Comparison of ENCODE assay signal across 15 cellular contexts in genomic region chr9:133321411-133321935, GRCh38. TPM values are rescaled to one million over a fixed set of nuclear protein-coding genes. Genes with fewer than 3 reads are reported as not detected.
DNase-seq lines count a peak whose midpoint lies in the region; TF ChIP-seq lines count a peak whose summit lies in the region.
"Had no signal": no experiment of that assay in that cellular context is flagged by ENCODE, and none has a peak within 500 bp of the region (broad histone marks: within the 10 kb centered on the region; RNA-seq: fewer than 3 reads in every experiment).

No MANE protein-coding gene starts in this region.

- WGBS in endodermal cell (ENCODE audit: insufficient coverage in 1 of 2, insufficient read length in 1 of 2), 2 experiments, result 90 to 92% methylated on average over 10 to 13 of the region's 13 CpGs

- H3K36me3 Mint-ChIP-seq in activated CD4-positive, alpha-beta T cell treated with anti-CD3 and anti-CD28 coated beads, Interleukin-2, amount 10 ng/mL, durations not matched to agents 7 days and 5 days (ENCODE audit: low read depth), result no peaks in the 10 kb centered on the region
- peaks cover 2% of the 10 kb centered on the region for H3K36me3 Mint-ChIP-seq in endodermal cell (ENCODE audit: low read depth)
- H3K36me3 Mint-ChIP-seq: CD14-positive monocyte; CD8-positive, alpha-beta T cell had no signal

- H3K27ac ChIP-seq in endodermal cell (ENCODE audit: low read depth, low read length), result no peak overlapping the region
- no peak overlapping the region for H3K27ac ChIP-seq in breast epithelium
- H3K27ac ChIP-seq: 22Rv1, HL-60 had no signal

- no peaks in the 10 kb centered on the region for H3K27me3 Mint-ChIP-seq in activated CD4-positive, alpha-beta T cell treated with anti-CD3 and anti-CD28 coated beads, Interleukin-2, amount 10 ng/mL, durations not matched to agents 7 days and 5 days
- H3K27me3 Mint-ChIP-seq in endodermal cell (ENCODE audit: insufficient read depth), result peaks cover 13% of the 10 kb centered on the region

- TF ChIP-seq POLR2A in breast epithelium (IDR thresholded peaks at IDR 0.05), result no peak

- DNase-seq in activated CD4-positive, alpha-beta T cell treated with anti-CD3 and anti-CD28 coated beads, Interleukin-2, amount 10 ng/mL, durations not matched to agents 7 days and 5 days, result peak; percentile 4
- no peak for DNase-seq in activated CD4-positive, alpha-beta T cell treated with anti-CD3 and anti-CD28 coated beads, Interleukin-2, amount 50 U/mL, for 1 hour
- DNase-seq in endodermal cell (peak; percentile 23), mesenteric fat pad (ENCODE audit: low spot score) (peak; percentile 67), ureter (ENCODE audit: low spot score) (peak; percentile 33), EL (no peak), breast epithelium (ENCODE audit: low spot score in 2 of 2) (no peak)
- DNase-seq: CD8-positive, alpha-beta T cell; COR-L47; DMS153; DND-41; GF-D8 had no signal

- H3K9me3 ChIP-seq in endodermal cell (ENCODE audit: control insufficient read depth, low read length) (peaks cover 6% of the 10 kb centered on the region), breast epithelium (no peaks in the 10 kb centered on the region)

- H3K4me1 ChIP-seq in endodermal cell (ENCODE audit: control insufficient read depth, insufficient read depth, low read length) (no peaks in the 10 kb centered on the region), breast epithelium (no peaks in the 10 kb centered on the region)

- TF ChIP-seq CTCF in endodermal cell (conservative IDR thresholded peaks at IDR 0.05) (no peak), breast epithelium (IDR thresholded peaks at IDR 0.05) (no peak)

- H3K4me3 ChIP-seq in endodermal cell (ENCODE audit: low read length), result no peak overlapping the region
- H3K4me3 ChIP-seq in breast epithelium, result no peak overlapping the region

- no peaks in the 10 kb centered on the region for H3K9me3 Mint-ChIP-seq in activated CD4-positive, alpha-beta T cell treated with anti-CD3 and anti-CD28 coated beads, Interleukin-2, amount 10 ng/mL, durations not matched to agents 7 days and 5 days
- peaks cover 28% of the 10 kb centered on the region for H3K9me3 Mint-ChIP-seq in endodermal cell
- H3K9me3 Mint-ChIP-seq: CD8-positive, alpha-beta T cell had no signal

- no peak overlapping the region for H3K27ac Mint-ChIP-seq in activated CD4-positive, alpha-beta T cell treated with anti-CD3 and anti-CD28 coated beads, Interleukin-2, amount 10 ng/mL, durations not matched to agents 7 days and 5 days
- H3K27ac Mint-ChIP-seq in endodermal cell, result no peak overlapping the region
- H3K27ac Mint-ChIP-seq: CD14-positive monocyte; CD8-positive, alpha-beta T cell had no signal

- H3K36me3 ChIP-seq in endodermal cell (ENCODE audit: control insufficient read depth, insufficient read depth, low read length) (no peaks in the 10 kb centered on the region), breast epithelium (no peaks in the 10 kb centered on the region)

- H3K9ac ChIP-seq in endodermal cell (ENCODE audit: extremely low read depth, low read length, poor library complexity, severe bottlenecking), result no peak overlapping the region

- H3K4me1 Mint-ChIP-seq in activated CD4-positive, alpha-beta T cell treated with anti-CD3 and anti-CD28 coated beads, Interleukin-2, amount 10 ng/mL, durations not matched to agents 7 days and 5 days, result no peaks in the 10 kb centered on the region
- H3K4me1 Mint-ChIP-seq in endodermal cell, result no peaks in the 10 kb centered on the region

- CTCF ChIA-PET in activated CD4-positive, alpha-beta T cell treated with anti-CD3 and anti-CD28 coated beads, Interleukin-2, amount 10 ng/mL, durations not matched to agents 7 days and 5 days (lab: Charles Lee), result no interaction called here

- POLR2A ChIA-PET in activated CD4-positive, alpha-beta T cell treated with anti-CD3 and anti-CD28 coated beads, Interleukin-2, amount 10 ng/mL, durations not matched to agents 7 days and 5 days (lab: Charles Lee), result no interaction called here

- no peak overlapping the region for H3K4me3 Mint-ChIP-seq in activated CD4-positive, alpha-beta T cell treated with anti-CD3 and anti-CD28 coated beads, Interleukin-2, amount 10 ng/mL, durations not matched to agents 7 days and 5 days
- H3K4me3 Mint-ChIP-seq in endodermal cell, result no peak overlapping the region
- H3K4me3 Mint-ChIP-seq: CD14-positive monocyte; CD8-positive, alpha-beta T cell had no signal

- intact Hi-C loops in breast epithelium (cut with DNase I; ENCODE audit: low total_unique reads), result no loop called here

- H3K27me3 ChIP-seq in endodermal cell (ENCODE audit: control insufficient read depth, insufficient read depth, low read length, poor library complexity, severe bottlenecking) (no peaks in the 10 kb centered on the region), breast epithelium (no peaks in the 10 kb centered on the region)

RNA-seq across cellular contexts. Expression of gene SURF6, which starts 14.5 kb away (rescaled TPM):
- 10 to 100 TPM; 14.2 to 17.3 TPM for total RNA-seq in activated CD4-positive, alpha-beta T cell treated with anti-CD3 and anti-CD28 coated beads, Interleukin-2, amount 10 ng/mL, durations not matched to agents 7 days and 5 days
- total RNA-seq in endodermal cell (10 to 100 TPM; 22.9 to 27.5 TPM), mesenteric fat pad (15.8 TPM), ureter (19.6 TPM), breast epithelium (10 to 100 TPM; 12.8 to 29.0 (median 23.3) TPM)
- polyA plus RNA-seq in endodermal cell (2013, experiment 1 of 2), result 18.8 TPM
- polyA plus RNA-seq in endodermal cell (2013, experiment 2 of 2), result 16.6 TPM

RNA-seq across cellular contexts. Expression of gene MED22, which starts 26.5 kb away (rescaled TPM):
- total RNA-seq in activated CD4-positive, alpha-beta T cell treated with anti-CD3 and anti-CD28 coated beads, Interleukin-2, amount 10 ng/mL, durations not matched to agents 7 days and 5 days, result 10 to 100 TPM; 25.6 to 27.2 TPM
- total RNA-seq in endodermal cell (10 to 100 TPM; 54.6 to 57.3 TPM), mesenteric fat pad (25.6 TPM), ureter (31.2 TPM), breast epithelium (10 to 100 TPM; 19.2 to 32.2 (median 31.1) TPM)
- 38.4 TPM for polyA plus RNA-seq in endodermal cell (2013, experiment 1 of 2)
- polyA plus RNA-seq in endodermal cell (2013, experiment 2 of 2), result 36.6 TPM

RNA-seq across cellular contexts. Expression of gene RPL7A, which starts 26.5 kb away (rescaled TPM):
- 1,000 to 10,000 TPM; 1,880 to 1,928 TPM for total RNA-seq in activated CD4-positive, alpha-beta T cell treated with anti-CD3 and anti-CD28 coated beads, Interleukin-2, amount 10 ng/mL, durations not matched to agents 7 days and 5 days
- 1,000 to 10,000 TPM; 2,418 to 2,634 TPM for total RNA-seq in endodermal cell
- 2,489 TPM for polyA plus RNA-seq in endodermal cell (2013, experiment 1 of 2)
- polyA plus RNA-seq in endodermal cell (2013, experiment 2 of 2), result 2,405 TPM
- total RNA-seq in mesenteric fat pad, result 1,535 TPM
- total RNA-seq in ureter, result 2,501 TPM
- 1,000 to 10,000 TPM; 2,020 to 2,813 (median 2,212) TPM for total RNA-seq in breast epithelium

RNA-seq across cellular contexts. Expression of gene SURF1, which starts 34.8 kb away (rescaled TPM):
- 10 to 100 TPM; 39.4 to 48.9 TPM for total RNA-seq in activated CD4-positive, alpha-beta T cell treated with anti-CD3 and anti-CD28 coated beads, Interleukin-2, amount 10 ng/mL, durations not matched to agents 7 days and 5 days
- 10 to 100 TPM; 45.1 to 54.4 TPM for total RNA-seq in endodermal cell
- polyA plus RNA-seq in endodermal cell (2013, experiment 1 of 2), result 40.7 TPM
- polyA plus RNA-seq in endodermal cell (2013, experiment 2 of 2), result 33.0 TPM
- 30.8 TPM for total RNA-seq in mesenteric fat pad
- total RNA-seq in ureter, result 42.2 TPM
- total RNA-seq in breast epithelium, result 10 to 100 TPM; 45.9 to 61.4 (median 46.8) TPM

RNA-seq across cellular contexts. Expression of gene SURF2, which starts 34.9 kb away (rescaled TPM):
- 10 to 100 TPM; 14.8 to 16.0 TPM for total RNA-seq in activated CD4-positive, alpha-beta T cell treated with anti-CD3 and anti-CD28 coated beads, Interleukin-2, amount 10 ng/mL, durations not matched to agents 7 days and 5 days
- total RNA-seq in endodermal cell (10 to 100 TPM; 18.0 to 25.9 TPM), mesenteric fat pad (13.5 TPM), ureter (26.0 TPM), breast epithelium (10 to 100 TPM; 16.7 to 25.9 (median 25.2) TPM)
- polyA plus RNA-seq in endodermal cell (2013, experiment 1 of 2), result 25.5 TPM
- 25.3 TPM for polyA plus RNA-seq in endodermal cell (2013, experiment 2 of 2)

Comparison
In these comparisons a context has a peak if more than half of its experiments do, and no peak if none do; other contexts are left out.
1. DNase-seq: peak in activated CD4-positive, alpha-beta T cell treated with anti-CD3 and anti-CD28 coated beads, Interleukin-2, amount 10 ng/mL, durations not matched to agents 7 days and 5 days (single experiment), endodermal cell (single experiment), mesenteric fat pad (single experiment) and ureter (single experiment); none in activated CD4-positive, alpha-beta T cell treated with anti-CD3 and anti-CD28 coated beads, Interleukin-2, amount 50 U/mL, for 1 hour (single experiment), EL (single experiment) and breast epithelium (0 of 2).